8 cellular contexts compared by ENCODE assay signal in the genomic region with DNA sequence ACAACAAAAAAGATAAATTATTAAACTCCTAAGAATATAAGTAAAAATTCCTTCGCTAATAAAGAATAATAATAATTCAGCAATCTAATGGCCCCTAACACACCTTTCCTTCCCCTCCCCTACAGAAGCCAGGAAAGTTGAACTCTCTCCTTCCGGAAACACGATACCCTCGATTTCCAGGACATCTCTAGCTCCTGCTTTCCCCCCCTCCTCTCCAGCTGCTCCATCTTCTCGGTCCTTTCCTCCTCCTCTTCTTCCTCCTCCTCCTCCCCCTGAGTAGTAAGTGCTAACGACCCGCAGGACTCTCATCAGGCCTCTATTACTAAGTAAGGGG. TPM values are rescaled to one million over a fixed set of nuclear protein-coding genes. Genes with fewer than 3 reads are reported as not detected.
A peak's percentile ranks its signal among the peaks of the same experiment; 100 is the strongest.
DNase-seq lines count a peak whose midpoint lies in the region; ATAC-seq and TF ChIP-seq lines count a peak whose summit lies in the region.

No MANE protein-coding gene starts in this region.

- H3K9me3 Mint-ChIP-seq in chondrocyte (ENCODE audit: low read depth), result no peaks in the 10 kb centered on the region

- no peaks in the 10 kb centered on the region for H3K27me3 ChIP-seq in muscle layer of colon (ENCODE audit: control insufficient read depth in 1 of 2, insufficient read depth in 2 of 2, low read length in 2 of 2)

- peaks cover 14% of the 10 kb centered on the region for H3K27me3 Mint-ChIP-seq in chondrocyte (ENCODE audit: low read depth)

- no peaks in the 10 kb centered on the region for H3K4me1 ChIP-seq in muscle layer of colon (ENCODE audit: insufficient read depth, low read length)

- no peak for TF ChIP-seq CTCF in GM12865 (IDR thresholded peaks at IDR 0.05; ENCODE audit: insufficient read depth, low read depth, low read length, missing control alignments)
- no peak for TF ChIP-seq CTCF in chondrocyte (IDR thresholded peaks at IDR 0.05)

- H3K27ac Mint-ChIP-seq in chondrocyte (ENCODE audit: unreplicated experiment), result peak overlapping the region; percentile 95

- DNase-seq in GM12865 (ENCODE audit: low read depth) (no peak), NCI-H510A (lab: John Stamatoyannopoulos, UW) (peak; percentile 33), chondrocyte (ENCODE audit: low spot score) (no peak), superior temporal gyrus (ENCODE audit: extremely low spot score) (no peak), NAMALWA (ENCODE audit: low spot score) (no peak)
- DNase-seq in NK-92 treated with Interleukin-12 subunit alpha and Interleukin-12 subunit beta, amount 100 ng/mL, for 24 hours (lab: John Stamatoyannopoulos, UW), result no peak

- H3K4me3 Mint-ChIP-seq in chondrocyte (ENCODE audit: unreplicated experiment), result peak overlapping the region; percentile 98

- no peak for ATAC-seq in GM18511 (IDR thresholded peaks at IDR 0.05; ENCODE audit: unreplicated experiment)

- H3K36me3 Mint-ChIP-seq in chondrocyte (ENCODE audit: low read depth), result no peaks in the 10 kb centered on the region

- peaks cover 16% of the 10 kb centered on the region for H3K4me1 Mint-ChIP-seq in chondrocyte (ENCODE audit: low read depth)

- no peaks in the 10 kb centered on the region for H3K36me3 ChIP-seq in muscle layer of colon (ENCODE audit: insufficient read depth, low read length)

- H3K27ac ChIP-seq in muscle layer of colon (ENCODE audit: low read depth, low read length), result peak overlapping the region; percentile 88

- H3K9me3 ChIP-seq in muscle layer of colon (ENCODE audit: low read length), result no peaks in the 10 kb centered on the region

- H3K9ac ChIP-seq in muscle layer of colon (ENCODE audit: low read length), result peak overlapping the region; percentile 78

- H3K4me3 ChIP-seq in GM12865 (ENCODE audit: low read depth, low read length) (peak overlapping the region; percentile 92), muscle layer of colon (ENCODE audit: low read depth in 1 of 2, low read length in 2 of 2) (peak overlapping the region; percentile 66 to 90)

RNA-seq across cellular contexts. Expression of gene TASP1, which starts 0.6 kb away (rescaled TPM):
- total RNA-seq in chondrocyte, result 8.9 to 12.1 TPM (median 9.0 TPM) in 3 replicates
